ENCODE assay signal across 1 cellular context in genomic region chr13:42486711-42487198, GRCh38.
A peak's percentile ranks its signal among the peaks of the same experiment; 100 is the strongest.
TF ChIP-seq lines count a peak whose summit lies in the region.

No MANE protein-coding gene starts in this region.

TF ChIP-seq in HEK293, 187 proteins besides CTCF, POLR2A, EP300 and RAD21 (continued from another document and continues in another):
- no peak for TF ChIP-seq ZNF449 (tag by site-specific recombination; IDR thresholded peaks at IDR 0.05)
- no peak for TF ChIP-seq ZXDB (tag by site-specific recombination; IDR thresholded peaks at IDR 0.05)
- no peak for TF ChIP-seq ZNF777 (tag by site-specific recombination; IDR thresholded peaks at IDR 0.05; ENCODE audit: borderline replicate concordance)
- TF ChIP-seq INSM2 (tag by site-specific recombination; IDR thresholded peaks at IDR 0.05): peak; percentile 75; the same call in 1 of the 2 replicates
- TF ChIP-seq ZNF747 (tag by site-specific recombination; IDR thresholded peaks at IDR 0.05): no peak
- TF ChIP-seq TRIM28 (IDR thresholded peaks at IDR 0.05; ENCODE audit: borderline replicate concordance, low read length): no peak
- no peak for TF ChIP-seq ZNF555 (tag by site-specific recombination; conservative IDR thresholded peaks at IDR 0.05)
- TF ChIP-seq ZNF843 (tag by site-specific recombination; IDR thresholded peaks at IDR 0.05): no peak
- no peak for TF ChIP-seq ZNF654 (tag by site-specific recombination; IDR thresholded peaks at IDR 0.05; ENCODE audit: low read depth)
- no peak for TF ChIP-seq ZNF433 (tag by site-specific recombination; IDR thresholded peaks at IDR 0.05; ENCODE audit: low read depth)
- TF ChIP-seq ZNF426 (tag by site-specific recombination; IDR thresholded peaks at IDR 0.05): no peak
- no peak for TF ChIP-seq HOXD13 (CRISPR knock-in tag; IDR thresholded peaks at IDR 0.05; ENCODE audit: borderline replicate concordance)
- TF ChIP-seq ZNF354C (tag by site-specific recombination; IDR thresholded peaks at IDR 0.05; ENCODE audit: borderline replicate concordance, low read depth): no peak
- TF ChIP-seq ZNF639 (tag by site-specific recombination; IDR thresholded peaks at IDR 0.05): 0 out of 2 replicates have a peak, but pooled peaks have one; percentile 48
- TF ChIP-seq ZNF138 (tag by site-specific recombination; IDR thresholded peaks at IDR 0.05; ENCODE audit: borderline replicate concordance): no peak
- TF ChIP-seq ZNF692 (tag by site-specific recombination; IDR thresholded peaks at IDR 0.05): 0 out of 2 replicates have a peak, but pooled peaks have one; percentile 26
- 0 out of 2 replicates have a peak, but pooled peaks have one; percentile 45 for TF ChIP-seq ZNF366 (tag by site-specific recombination; conservative IDR thresholded peaks at IDR 0.05)
- no peak for TF ChIP-seq ZNF175 (tag by site-specific recombination; IDR thresholded peaks at IDR 0.05)
- no peak for TF ChIP-seq ZBTB11 (tag by site-specific recombination; conservative IDR thresholded peaks at IDR 0.05; ENCODE audit: low read depth)
- no peak for TF ChIP-seq KLF10 (tag by site-specific recombination; IDR thresholded peaks at IDR 0.05)
- no peak for TF ChIP-seq ZNF473 (tag by site-specific recombination; IDR thresholded peaks at IDR 0.05)
- TF ChIP-seq PRDM6 (tag by site-specific recombination; IDR thresholded peaks at IDR 0.05): peak; percentile 85
- no peak for TF ChIP-seq ZNF549 (tag by site-specific recombination; IDR thresholded peaks at IDR 0.05)
- no peak for TF ChIP-seq ZNF548 (tag by site-specific recombination; IDR thresholded peaks at IDR 0.05)
- no peak for TF ChIP-seq SCRT1 (tag by site-specific recombination; IDR thresholded peaks at IDR 0.05; ENCODE audit: borderline replicate concordance)
- TF ChIP-seq ZSCAN16 (tag by site-specific recombination; IDR thresholded peaks at IDR 0.05): no peak
- TF ChIP-seq ZNF23 (tag by site-specific recombination; IDR thresholded peaks at IDR 0.05; ENCODE audit: borderline replicate concordance): no peak
- no peak for TF ChIP-seq ZNF707 (tag by site-specific recombination; IDR thresholded peaks at IDR 0.05)
- TF ChIP-seq ZNF169 (tag by site-specific recombination; IDR thresholded peaks at IDR 0.05): no peak
- no peak for TF ChIP-seq ZFHX2 (tag by site-specific recombination; conservative IDR thresholded peaks at IDR 0.05)
- TF ChIP-seq KLF9 (tag by site-specific recombination; IDR thresholded peaks at IDR 0.05; ENCODE audit: low read depth): no peak
- peak; percentile 76 for TF ChIP-seq ZNF600 (tag by site-specific recombination; IDR thresholded peaks at IDR 0.05)
- no peak for TF ChIP-seq ZNF121 (tag by site-specific recombination; IDR thresholded peaks at IDR 0.05)
- TF ChIP-seq SETDB1 (IDR thresholded peaks at IDR 0.05; ENCODE audit: insufficient read length, low read length): no peak
- no peak for TF ChIP-seq ZBTB1 (tag by site-specific recombination; IDR thresholded peaks at IDR 0.05)
- TF ChIP-seq ZNF585B (tag by site-specific recombination; IDR thresholded peaks at IDR 0.05): no peak
- no peak for TF ChIP-seq HOXC10 (CRISPR knock-in tag; IDR thresholded peaks at IDR 0.05)
- TF ChIP-seq KLF16 (tag by site-specific recombination; IDR thresholded peaks at IDR 0.05): no peak
- TF ChIP-seq ZNF280C (tag by site-specific recombination; IDR thresholded peaks at IDR 0.05): no peak
- no peak for TF ChIP-seq SP2 (tag by site-specific recombination; IDR thresholded peaks at IDR 0.05)
- no peak for TF ChIP-seq ZBTB48 (tag by site-specific recombination; IDR thresholded peaks at IDR 0.05)
- TF ChIP-seq ZNF596 (tag by site-specific recombination; IDR thresholded peaks at IDR 0.05): no peak
- TF ChIP-seq ZNF18 (tag by site-specific recombination; IDR thresholded peaks at IDR 0.05): no peak
- no peak for TF ChIP-seq ZNF76 (tag by site-specific recombination; IDR thresholded peaks at IDR 0.05; ENCODE audit: borderline replicate concordance, low read depth)
- TF ChIP-seq ZNF626 (tag by site-specific recombination; IDR thresholded peaks at IDR 0.05): no peak
- no peak for TF ChIP-seq ZNF530 (tag by site-specific recombination; IDR thresholded peaks at IDR 0.05; ENCODE audit: low read depth)
- TF ChIP-seq MZF1 (tag by site-specific recombination; IDR thresholded peaks at IDR 0.05; ENCODE audit: borderline replicate concordance): no peak
- no peak for TF ChIP-seq PRDM10 (tag by site-specific recombination; IDR thresholded peaks at IDR 0.05)
- no peak for TF ChIP-seq SALL2 (tag by site-specific recombination; IDR thresholded peaks at IDR 0.05; ENCODE audit: borderline replicate concordance)
